In the genomic region with DNA sequence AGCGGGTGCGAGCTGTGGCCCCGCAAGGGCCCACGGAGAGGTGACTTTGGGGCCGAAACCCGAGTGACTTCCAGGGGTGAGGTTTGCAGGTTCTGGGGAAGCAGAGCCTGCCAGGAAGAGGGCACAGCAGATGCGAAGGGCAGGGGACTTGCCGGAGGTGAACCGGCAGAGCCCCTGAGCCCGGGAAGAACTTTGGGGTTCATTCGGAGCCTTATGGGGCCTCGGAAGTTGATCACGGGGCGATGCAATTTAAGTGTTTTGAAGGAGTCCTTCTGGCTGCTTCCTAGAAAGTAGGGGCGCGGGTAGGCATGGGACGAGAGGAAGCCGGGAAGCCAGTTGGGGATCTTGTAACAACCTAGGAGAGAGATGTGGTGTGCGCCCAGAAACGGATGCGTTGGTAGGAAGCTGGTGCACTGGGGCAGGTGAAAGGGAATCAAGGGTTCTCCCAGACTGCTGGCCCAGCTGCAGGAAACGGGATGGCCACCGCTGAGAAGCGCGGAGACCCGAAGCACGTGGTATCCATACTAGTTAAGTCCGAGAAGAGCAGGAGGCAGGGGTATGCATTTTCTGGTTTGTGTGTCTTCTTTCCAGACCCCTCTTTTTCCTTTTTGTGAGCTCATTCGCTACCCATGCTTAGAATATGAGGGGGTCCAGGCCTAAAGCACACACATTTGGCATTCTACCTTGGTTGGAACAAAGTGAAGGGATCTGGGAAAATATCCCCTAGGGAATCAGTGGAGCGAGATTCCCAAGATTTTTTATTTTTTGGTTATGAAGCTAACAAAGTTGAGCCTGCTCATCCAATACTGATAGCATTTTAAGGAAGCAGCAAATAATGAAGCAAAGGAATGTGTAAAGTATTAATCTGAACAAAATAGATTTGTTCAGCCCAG, we compare ENCODE assay signal across 8 cellular contexts. TPM values are rescaled to one million over a fixed set of nuclear protein-coding genes. Genes with fewer than 3 reads are reported as not detected.
DNase-seq lines count a peak whose midpoint lies in the region; ATAC-seq and TF ChIP-seq lines count a peak whose summit lies in the region.

No MANE protein-coding gene starts in this region.

- ATAC-seq in GM18511 (IDR thresholded peaks at IDR 0.05; ENCODE audit: unreplicated experiment): peak; percentile 26
- peak; percentile 23 for ATAC-seq in HG03135 (IDR thresholded peaks at IDR 0.05; ENCODE audit: unreplicated experiment)
- peak; percentile 1 for ATAC-seq in activated naive CD4-positive, alpha-beta T cell treated with anti-CD3 and anti-CD28 coated beads, Interleukin-2, amount 50 U/mL, for 72 hours
- no peak for ATAC-seq in right cardiac atrium
- ATAC-seq in gastrocnemius medialis: peak; percentile 6 to 13

- no peak for TF ChIP-seq POLR2A in gastrocnemius medialis (IDR thresholded peaks at IDR 0.05)

- in situ Hi-C loops in gastrocnemius medialis (cut with MboI; ENCODE audit: low sequenced_read_pairs in 4 of 4): no loop called here

- intact Hi-C loops in right cardiac atrium (cut with DNase I) (loop anchor here in 1 of 4 donors (5.0 kb wide), 1 partner anchor 94 kb away; a partner anchor contains a TSS), gastrocnemius medialis (cut with DNase I; ENCODE audit: low total_unique reads) (loop anchor here (1.0 to 5.0 kb wide), 3 partner anchors 75 to 144 kb away; a partner anchor contains a TSS)

- H3K9me3 ChIP-seq in NT2/D1 (ENCODE audit: insufficient read depth, low read length) (peaks cover 15% of the 10 kb centered on the region; the same call in 1 of the 2 replicates), right cardiac atrium (ENCODE audit: control insufficient read depth, low read length) (no peaks in the 10 kb centered on the region), gastrocnemius medialis (no peaks in the 10 kb centered on the region)

- H3K36me3 Mint-ChIP-seq in activated naive CD4-positive, alpha-beta T cell treated with anti-CD3 and anti-CD28 coated beads, Interleukin-2, amount 50 U/mL, for 72 hours: peaks cover 24 to 39% of the 10 kb centered on the region in 2 donors

- H3K9ac ChIP-seq in NT2/D1 (ENCODE audit: insufficient read length, low read depth): peak overlapping the region; percentile 99

- H3K27ac ChIP-seq in right cardiac atrium (ENCODE audit: low read length): peak overlapping the region; percentile 14
- peak overlapping the region; percentile 67 to 98 (median 81) for H3K27ac ChIP-seq in gastrocnemius medialis

- DNase-seq in Ammon's horn (ENCODE audit: low spot score): peak; percentile 34
- DNase-seq in NT2/D1 (ENCODE audit: low read depth, low spot score): peak; percentile 27
- DNase-seq in activated naive CD4-positive, alpha-beta T cell treated with anti-CD3 and anti-CD28 coated beads, Interleukin-2, amount 50 U/mL, for 72 hours (ENCODE audit: low spot score in 2 of 2): no peak
- DNase-seq in right cardiac atrium: peak in 1 of 3 donors; percentile 64
- no peak for DNase-seq in gastrocnemius medialis
- no peak for DNase-seq in NCI-H2196 treated with DMSO at 0.1 percent for 48 hours (lab: John Stamatoyannopoulos, UW; ENCODE audit: unreplicated experiment)

- H3K36me3 ChIP-seq in NT2/D1 (ENCODE audit: insufficient read depth, insufficient read length, low read length) (peaks cover 30% of the 10 kb centered on the region), gastrocnemius medialis (peaks cover 0 to 12% of the 10 kb centered on the region in 2 donors)

- TF ChIP-seq CTCF in gastrocnemius medialis (IDR thresholded peaks at IDR 0.05 in 4 of 5, conservative IDR thresholded peaks at IDR 0.05 in 1 of 5): no peak

- peaks cover 0 to 10% of the 10 kb centered on the region in 2 donors for H3K9me3 Mint-ChIP-seq in activated naive CD4-positive, alpha-beta T cell treated with anti-CD3 and anti-CD28 coated beads, Interleukin-2, amount 50 U/mL, for 72 hours

- H3K4me3 ChIP-seq in NT2/D1 (ENCODE audit: insufficient read length, low read depth) (peak overlapping the region; percentile 98), right cardiac atrium (ENCODE audit: low read length) (peak overlapping the region; percentile 69), gastrocnemius medialis (peak overlapping the region; percentile 76 to 100 (median 94))

- 2% methylated on average over 30 of the region's 30 CpGs for WGBS in right cardiac atrium

- H3K27me3 ChIP-seq in NT2/D1 (ENCODE audit: insufficient read depth, insufficient read length) (no peaks in the 10 kb centered on the region), right cardiac atrium (ENCODE audit: control insufficient read depth, insufficient read depth) (no peaks in the 10 kb centered on the region), gastrocnemius medialis (no peaks in the 10 kb centered on the region)

- H3K4me1 ChIP-seq in NT2/D1 (ENCODE audit: insufficient read depth, insufficient read length) (no peaks in the 10 kb centered on the region), right cardiac atrium (ENCODE audit: control insufficient read depth, insufficient read depth, low read length) (no peaks in the 10 kb centered on the region), gastrocnemius medialis (peaks cover 13 to 26% of the 10 kb centered on the region in 2 donors)

- peak overlapping the region; percentile 92 to 97 for H3K27ac Mint-ChIP-seq in activated naive CD4-positive, alpha-beta T cell treated with anti-CD3 and anti-CD28 coated beads, Interleukin-2, amount 50 U/mL, for 72 hours

RNA-seq across cellular contexts. Expression of a gene that starts 0.8 kb away (rescaled TPM):
- total RNA-seq in activated naive CD4-positive, alpha-beta T cell treated with anti-CD3 and anti-CD28 coated beads, Interleukin-2, amount 50 U/mL, for 72 hours: 10 to 100 TPM; 58.0 to 75.2 TPM
- total RNA-seq in right cardiac atrium (10 to 100 TPM in 3 of 4 donors, 1 to 10 TPM in 1; 9.4 to 14.2 (median 11.7) TPM), gastrocnemius medialis (1 to 10 TPM; 3.3 to 9.7 (median 5.6) TPM)
- polyA plus RNA-seq in right cardiac atrium: 8.2 TPM

RNA-seq across cellular contexts. Expression of a gene that starts 38.6 kb away (rescaled TPM):
- under 1 TPM; 0.18 to 0.43 TPM for total RNA-seq in activated naive CD4-positive, alpha-beta T cell treated with anti-CD3 and anti-CD28 coated beads, Interleukin-2, amount 50 U/mL, for 72 hours
- total RNA-seq in right cardiac atrium: under 1 TPM; 0.29 to 0.60 (median 0.56) TPM
- 0.79 TPM for polyA plus RNA-seq in right cardiac atrium
- under 1 TPM in 1 of 4 donors, not detected in 3; 0.11 TPM for total RNA-seq in gastrocnemius medialis

Comparison
In these comparisons a context has a peak if more than half of its experiments do, and no peak if none do; other contexts are left out.
1. DNase-seq: peak in Ammon's horn (single experiment) and NT2/D1 (single experiment); none in activated naive CD4-positive, alpha-beta T cell treated with anti-CD3 and anti-CD28 coated beads, Interleukin-2, amount 50 U/mL, for 72 hours (0 of 2), gastrocnemius medialis (0 of 2) and NCI-H2196 treated with DMSO at 0.1 percent for 48 hours (single experiment).
2. ATAC-seq: peak in GM18511 (single experiment), HG03135 (single experiment), activated naive CD4-positive, alpha-beta T cell treated with anti-CD3 and anti-CD28 coated beads, Interleukin-2, amount 50 U/mL, for 72 hours (2 of 2) and gastrocnemius medialis (2 of 2); none in right cardiac atrium (0 of 2).
3. Peak in every context shown above with its lines, with median percentiles within 50 percentile points of each other: H3K4me3 ChIP-seq.